In genomic region chr17:30708241-30709078, GRCh38 we compare ENCODE assay signal across 8 cellular contexts.
DNase-seq lines count a peak whose midpoint lies in the region; ATAC-seq and TF ChIP-seq lines count a peak whose summit lies in the region.
"Not testable (repeated sequence)": the region's sequence is repeated elsewhere in the genome, so short reads cannot be mapped to it uniquely, and the experiment has no call there.

No MANE protein-coding gene starts in this region.

- H3K4me1 ChIP-seq in BE2C; RWPE2 (ENCODE audit: insufficient read depth, poor library complexity, severe bottlenecking): not testable (repeated sequence)

- peak; percentile 66 for ATAC-seq in RWPE2 (ENCODE audit: low read depth)

- H3K4me3 ChIP-seq in BE2C (ENCODE audit: low read depth, low read length) = peak overlapping the region; percentile 60
- peak overlapping the region; percentile 43 for H3K4me3 ChIP-seq in RWPE2 (ENCODE audit: severe bottlenecking)
- H3K4me3 ChIP-seq in epithelial cell of esophagus (ENCODE audit: low read length) = peak overlapping the region; percentile 60

- DNase-seq in BE2C (peak; percentile 87), GM20000 (ENCODE audit: low spot score) (peak; percentile 83), NCI-H1048 (lab: John Stamatoyannopoulos, UW) (peak; percentile 79), activated T-helper 1 cell treated with Interleukin-2 at 50 U/mL for 16 hours (ENCODE audit: low read depth) (peak; percentile 51), epithelial cell of esophagus (ENCODE audit: low read depth) (peak; percentile 91), lung microvascular endothelial cell (ENCODE audit: low read depth in 2 of 2) (peak; percentile 94)
- DNase-seq in RWPE2 (ENCODE audit: low spot score) = not testable (repeated sequence)
- DNase-seq in stimulated activated CD4-positive, alpha-beta T cell treated with anti-CD3 and anti-CD28 coated beads, Interleukin-1b, Interleukin-23, amount 100 ng/mL, for 48 hours = peak; percentile 64

- H3K27me3 ChIP-seq in BE2C = not testable (repeated sequence)
- peaks cover 25% of the 10 kb centered on the region for H3K27me3 ChIP-seq in RWPE2 (ENCODE audit: insufficient read depth, poor library complexity, severe bottlenecking)

- TF ChIP-seq CTCF in BE2C (IDR thresholded peaks at IDR 0.05; ENCODE audit: low read depth, low read length); GM20000 (IDR thresholded peaks at IDR 0.05; ENCODE audit: extremely low read depth, missing control alignments); RWPE2 (IDR thresholded peaks at IDR 0.05; ENCODE audit: poor library complexity, severe bottlenecking); epithelial cell of esophagus (IDR thresholded peaks at IDR 0.05; ENCODE audit: insufficient read depth, low read depth, low read length, missing control alignments): not testable (repeated sequence)

- not testable (repeated sequence) for H3K36me3 ChIP-seq in BE2C; RWPE2 (ENCODE audit: low read depth)

- not testable (repeated sequence) for H3K9me3 ChIP-seq in BE2C; RWPE2 (ENCODE audit: severe bottlenecking)

- H3K27ac ChIP-seq in RWPE2 (ENCODE audit: poor library complexity, severe bottlenecking) = not testable (repeated sequence)
